ENCODE assay signal across 8 cellular contexts in the genomic region with DNA sequence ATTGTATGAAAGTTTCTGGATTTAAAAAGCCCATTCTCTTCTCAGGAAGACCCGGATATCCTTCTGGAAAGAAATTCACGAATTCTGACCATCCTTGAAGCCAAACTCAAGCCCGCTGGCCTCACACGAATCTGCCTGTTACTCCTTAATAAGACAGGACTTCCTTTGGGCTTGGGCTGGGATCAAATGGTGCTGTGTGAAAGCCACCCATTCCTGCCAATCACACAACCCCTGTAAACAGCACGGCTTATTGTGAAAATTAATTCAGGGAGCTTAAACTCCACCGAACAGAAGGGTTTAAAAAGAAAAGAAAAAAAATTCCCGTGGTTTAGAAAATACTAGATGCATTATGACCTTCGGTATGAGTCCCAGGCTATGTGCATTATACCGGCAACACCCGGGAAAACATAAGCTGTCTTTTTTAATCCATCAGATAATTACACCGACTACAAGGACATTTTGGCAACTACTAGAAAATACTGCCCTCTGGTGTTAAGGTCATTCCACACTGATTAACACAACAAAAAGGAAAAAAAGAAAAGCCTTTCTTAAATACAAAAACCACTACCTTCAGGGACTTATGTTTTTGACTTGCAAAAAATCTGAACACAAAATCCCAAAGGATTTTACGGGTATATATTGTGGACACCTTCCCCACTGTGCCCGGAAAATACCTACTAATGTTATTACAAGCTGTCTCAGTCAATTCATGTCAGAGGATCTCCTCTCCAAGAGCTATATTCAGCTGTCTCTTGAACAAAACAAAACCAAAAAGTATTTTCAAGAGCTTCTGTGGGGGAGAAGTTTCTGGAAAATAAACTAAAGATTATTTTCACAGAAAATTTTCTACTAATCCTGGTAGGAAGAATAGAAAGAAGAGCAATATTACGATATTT.
A peak's percentile ranks its signal among the peaks of the same experiment; 100 is the strongest.
DNase-seq lines count a peak whose midpoint lies in the region; ATAC-seq and TF ChIP-seq lines count a peak whose summit lies in the region.
"Had no signal": no experiment of that assay in that cellular context is flagged by ENCODE, and none has a peak within 500 bp of the region (broad histone marks: within the 10 kb centered on the region; RNA-seq: fewer than 3 reads in every experiment).

No MANE protein-coding gene starts in this region.

- H3K4me3 ChIP-seq in ovary = no peak overlapping the region

- no peaks in the 10 kb centered on the region for H3K36me3 Mint-ChIP-seq in T-helper 2 cell treated with Interferon-gamma antibody and Interleukin-4, amounts not matched to agents 5 μg/mL and 100 μg/mL, for 36 hours (ENCODE audit: low read depth)
- H3K36me3 Mint-ChIP-seq: activated naive CD4-positive, alpha-beta T cell treated with anti-CD3 and anti-CD28 coated beads, Interleukin-2, amount 50 U/mL, for 24 hours had no signal

- H3K4me3 Mint-ChIP-seq in T-helper 2 cell treated with Interferon-gamma antibody and Interleukin-4, amounts not matched to agents 5 μg/mL and 100 μg/mL, for 36 hours = no peak overlapping the region
- H3K4me3 Mint-ChIP-seq: activated naive CD4-positive, alpha-beta T cell treated with anti-CD3 and anti-CD28 coated beads, Interleukin-2, amount 50 U/mL, for 24 hours had no signal

- no peak overlapping the region for H3K27ac ChIP-seq in ovary

- H3K27me3 ChIP-seq in ovary = no peaks in the 10 kb centered on the region

- peaks cover 19% of the 10 kb centered on the region for H3K27me3 Mint-ChIP-seq in T-helper 2 cell treated with Interferon-gamma antibody and Interleukin-4, amounts not matched to agents 5 μg/mL and 100 μg/mL, for 36 hours (ENCODE audit: low read depth)

- TF ChIP-seq CTCF in GM10266 (IDR thresholded peaks at IDR 0.05; ENCODE audit: control insufficient read depth, insufficient read depth, low read depth, missing control alignments) (peak; percentile 53), ovary (IDR thresholded peaks at IDR 0.05) (peak in 2 of 3 donors; percentile 50)

- H3K36me3 ChIP-seq in ovary = no peaks in the 10 kb centered on the region

- DNase-seq in GM10266 (ENCODE audit: extremely low spot score) (peak; percentile 47), NCI-H1092 treated with DMSO at 0.1 percent for 48 hours (lab: John Stamatoyannopoulos, UW) (peak; percentile 61), SKM-1 (lab: John Stamatoyannopoulos, UW; ENCODE audit: unreplicated experiment) (peak; percentile 30), fibroblast of peridontal ligament (ENCODE audit: extremely low read depth) (peak; percentile 68), ovary (no peak)
- DNase-seq in T-helper 2 cell treated with Interferon-gamma antibody and Interleukin-4, amounts not matched to agents 5 μg/mL and 100 μg/mL, for 36 hours (ENCODE audit: low spot score) = no peak

- peaks cover 2% of the 10 kb centered on the region for H3K4me1 ChIP-seq in ovary (ENCODE audit: insufficient read depth)

- H3K9me3 ChIP-seq in ovary = no peaks in the 10 kb centered on the region

- TF ChIP-seq EP300 in ovary (IDR thresholded peaks at IDR 0.05) = no peak

- no peaks in the 10 kb centered on the region for H3K9me3 Mint-ChIP-seq in T-helper 2 cell treated with Interferon-gamma antibody and Interleukin-4, amounts not matched to agents 5 μg/mL and 100 μg/mL, for 36 hours
- H3K9me3 Mint-ChIP-seq: activated naive CD4-positive, alpha-beta T cell treated with anti-CD3 and anti-CD28 coated beads, Interleukin-2, amount 50 U/mL, for 24 hours had no signal

- TF ChIP-seq POLR2A in ovary (IDR thresholded peaks at IDR 0.05) = no peak

- intact Hi-C loops in ovary (cut with DNase I) = loop anchor here (5.0 kb wide), 3 partner anchors 54 to 324 kb away; no protein-coding TSS in a partner anchor

- no peaks in the 10 kb centered on the region for H3K4me1 Mint-ChIP-seq in T-helper 2 cell treated with Interferon-gamma antibody and Interleukin-4, amounts not matched to agents 5 μg/mL and 100 μg/mL, for 36 hours (ENCODE audit: low read depth)
- H3K4me1 Mint-ChIP-seq: activated naive CD4-positive, alpha-beta T cell treated with anti-CD3 and anti-CD28 coated beads, Interleukin-2, amount 50 U/mL, for 24 hours had no signal

- no peak for ATAC-seq in GM21423 (IDR thresholded peaks at IDR 0.05; ENCODE audit: unreplicated experiment)

- 10 to 17% (median 11%) methylated on average over 14 of the region's 14 CpGs for WGBS in ovary, 3 donors

- H3K27ac Mint-ChIP-seq in T-helper 2 cell treated with Interferon-gamma antibody and Interleukin-4, amounts not matched to agents 5 μg/mL and 100 μg/mL, for 36 hours = no peak overlapping the region
- H3K27ac Mint-ChIP-seq: activated naive CD4-positive, alpha-beta T cell treated with anti-CD3 and anti-CD28 coated beads, Interleukin-2, amount 50 U/mL, for 24 hours had no signal

Comparison
In these comparisons a context has a peak if more than half of its experiments do, and no peak if none do; other contexts are left out.
1. DNase-seq: peak in GM10266 (single experiment), NCI-H1092 treated with DMSO at 0.1 percent for 48 hours (single experiment), SKM-1 (single experiment) and fibroblast of peridontal ligament (single experiment); none in ovary (0 of 5) and T-helper 2 cell treated with Interferon-gamma antibody and Interleukin-4, amounts not matched to agents 5 μg/mL and 100 μg/mL, for 36 hours (single experiment).